26 cellular contexts compared by ENCODE assay signal in genomic region chr10:9944690-9945089, GRCh38.
A peak's percentile ranks its signal among the peaks of the same experiment; 100 is the strongest.
DNase-seq lines count a peak whose midpoint lies in the region; ATAC-seq, FAIRE-seq and TF ChIP-seq lines count a peak whose summit lies in the region.
"Had no signal": no experiment of that assay in that cellular context is flagged by ENCODE, and none has a peak within 500 bp of the region (broad histone marks: within the 10 kb centered on the region; RNA-seq: fewer than 3 reads in every experiment).

No MANE protein-coding gene starts in this region.

- peaks cover 5% of the 10 kb centered on the region for H3K9me3 Mint-ChIP-seq in activated T-helper 2 cell treated with anti-CD3 and anti-CD28 coated beads, Interferon-gamma antibody, Interleukin-2, Interleukin-4, amounts not matched to agents 10 μg/mL and 5 μg/mL and 100 μg/mL, durations not matched to agents 14 hours and 24 hours and 36 hours
- peaks cover 5% of the 10 kb centered on the region for H3K9me3 Mint-ChIP-seq in stimulated activated memory B cell treated with anti-CD40 and anti-IgM and Interleukin-4, amounts not matched to agents 10 μg/mL and 1 μg/mL and 100 μg/mL, for 72 hours

- no peak for TF ChIP-seq CTCF in D721Med (IDR thresholded peaks at IDR 0.05; ENCODE audit: insufficient read depth, missing control alignments)
- TF ChIP-seq CTCF in retinal pigment epithelial cell (conservative IDR thresholded peaks at IDR 0.05; ENCODE audit: low read depth, low read length), result no peak

- no peak overlapping the region for H3K4me3 Mint-ChIP-seq in activated T-helper 2 cell treated with anti-CD3 and anti-CD28 coated beads, Interferon-gamma antibody, Interleukin-2, Interleukin-4, amounts not matched to agents 10 μg/mL and 5 μg/mL and 100 μg/mL, durations not matched to agents 14 hours and 24 hours and 36 hours (ENCODE audit: low read depth)
- H3K4me3 Mint-ChIP-seq in stimulated activated memory B cell treated with anti-CD40 and anti-IgM and Interleukin-4, amounts not matched to agents 10 μg/mL and 1 μg/mL and 100 μg/mL, for 72 hours, result no peak overlapping the region
- H3K4me3 Mint-ChIP-seq: CD14-positive monocyte; CD4-positive, alpha-beta memory T cell; CD4-positive, CD25-positive, alpha-beta regulatory T cell; CD8-positive, alpha-beta memory T cell had no signal

- H3K4me3 ChIP-seq in retinal pigment epithelial cell (ENCODE audit: low read length), result no peak overlapping the region
- H3K4me3 ChIP-seq: BLaER1, GM12878 had no signal

- FAIRE-seq in D721Med (lab: Jason Lieb, UNC), result peak; percentile 89
- FAIRE-seq: A204.1, GM12878, GM12892, GM18507 had no signal

- no peaks in the 10 kb centered on the region for H3K36me3 Mint-ChIP-seq in activated T-helper 2 cell treated with anti-CD3 and anti-CD28 coated beads, Interferon-gamma antibody, Interleukin-2, Interleukin-4, amounts not matched to agents 10 μg/mL and 5 μg/mL and 100 μg/mL, durations not matched to agents 14 hours and 24 hours and 36 hours (ENCODE audit: low read depth)
- no peaks in the 10 kb centered on the region for H3K36me3 Mint-ChIP-seq in stimulated activated memory B cell treated with anti-CD40 and anti-IgM and Interleukin-4, amounts not matched to agents 10 μg/mL and 1 μg/mL and 100 μg/mL, for 72 hours
- H3K36me3 Mint-ChIP-seq: CD14-positive monocyte; CD4-positive, alpha-beta memory T cell; CD4-positive, CD25-positive, alpha-beta regulatory T cell; CD8-positive, alpha-beta memory T cell had no signal

- DNase-seq in D341Med (ENCODE audit: low spot score) (peak; percentile 51), D721Med (ENCODE audit: insufficient read length, low spot score) (peak; percentile 21), retinal pigment epithelial cell (ENCODE audit: low read depth) (peak; percentile 65)
- DNase-seq in activated T-helper 2 cell treated with anti-CD3 and anti-CD28 coated beads, Interferon-gamma antibody, Interleukin-2, Interleukin-4, amounts not matched to agents 10 μg/mL and 5 μg/mL and 100 μg/mL, durations not matched to agents 14 hours and 24 hours and 36 hours (ENCODE audit: low spot score), result no peak
- DNase-seq: 8988T; ACHN; BE2C; C1 segment of cervical spinal cord; CD4-positive, alpha-beta memory T cell; CD4-positive, CD25-positive, alpha-beta regulatory T cell; CD8-positive, alpha-beta memory T cell; COR-L47; DMS 273 treated with DMSO at 0.1 percent for 48 hours; DMS153; DMS53; DMS79; DND-41; EL; GDM1 had no signal

- no peaks in the 10 kb centered on the region for H3K27me3 Mint-ChIP-seq in activated T-helper 2 cell treated with anti-CD3 and anti-CD28 coated beads, Interferon-gamma antibody, Interleukin-2, Interleukin-4, amounts not matched to agents 10 μg/mL and 5 μg/mL and 100 μg/mL, durations not matched to agents 14 hours and 24 hours and 36 hours (ENCODE audit: low read depth)
- H3K27me3 Mint-ChIP-seq in stimulated activated memory B cell treated with anti-CD40 and anti-IgM and Interleukin-4, amounts not matched to agents 10 μg/mL and 1 μg/mL and 100 μg/mL, for 72 hours, result no peaks in the 10 kb centered on the region
- H3K27me3 Mint-ChIP-seq: CD4-positive, CD25-positive, alpha-beta regulatory T cell; CD8-positive, alpha-beta memory T cell had no signal

- no peak for ATAC-seq in stimulated activated memory B cell treated with anti-CD40 and anti-IgM and Interleukin-4, amounts not matched to agents 10 μg/mL and 1 μg/mL and 100 μg/mL, for 72 hours
- ATAC-seq: GM12878 had no signal

- H3K4me1 Mint-ChIP-seq in activated T-helper 2 cell treated with anti-CD3 and anti-CD28 coated beads, Interferon-gamma antibody, Interleukin-2, Interleukin-4, amounts not matched to agents 10 μg/mL and 5 μg/mL and 100 μg/mL, durations not matched to agents 14 hours and 24 hours and 36 hours (ENCODE audit: low read depth), result no peaks in the 10 kb centered on the region
- no peaks in the 10 kb centered on the region for H3K4me1 Mint-ChIP-seq in stimulated activated memory B cell treated with anti-CD40 and anti-IgM and Interleukin-4, amounts not matched to agents 10 μg/mL and 1 μg/mL and 100 μg/mL, for 72 hours
- H3K4me1 Mint-ChIP-seq: CD14-positive monocyte; CD4-positive, alpha-beta memory T cell; CD4-positive, CD25-positive, alpha-beta regulatory T cell; CD8-positive, alpha-beta memory T cell had no signal

- no peak overlapping the region for H3K27ac Mint-ChIP-seq in activated T-helper 2 cell treated with anti-CD3 and anti-CD28 coated beads, Interferon-gamma antibody, Interleukin-2, Interleukin-4, amounts not matched to agents 10 μg/mL and 5 μg/mL and 100 μg/mL, durations not matched to agents 14 hours and 24 hours and 36 hours
- H3K27ac Mint-ChIP-seq in stimulated activated memory B cell treated with anti-CD40 and anti-IgM and Interleukin-4, amounts not matched to agents 10 μg/mL and 1 μg/mL and 100 μg/mL, for 72 hours, result no peak overlapping the region
- H3K27ac Mint-ChIP-seq: CD14-positive monocyte; CD4-positive, alpha-beta memory T cell; CD4-positive, CD25-positive, alpha-beta regulatory T cell; CD8-positive, alpha-beta memory T cell had no signal

- intact Hi-C loops in activated T-helper 2 cell treated with anti-CD3 and anti-CD28 coated beads, Interferon-gamma antibody, Interleukin-2, Interleukin-4, amounts not matched to agents 10 μg/mL and 5 μg/mL and 100 μg/mL, durations not matched to agents 14 hours and 24 hours and 36 hours (cut with micrococcal nuclease), result no loop called here
